4 cellular contexts compared by ENCODE assay signal in the genomic region with DNA sequence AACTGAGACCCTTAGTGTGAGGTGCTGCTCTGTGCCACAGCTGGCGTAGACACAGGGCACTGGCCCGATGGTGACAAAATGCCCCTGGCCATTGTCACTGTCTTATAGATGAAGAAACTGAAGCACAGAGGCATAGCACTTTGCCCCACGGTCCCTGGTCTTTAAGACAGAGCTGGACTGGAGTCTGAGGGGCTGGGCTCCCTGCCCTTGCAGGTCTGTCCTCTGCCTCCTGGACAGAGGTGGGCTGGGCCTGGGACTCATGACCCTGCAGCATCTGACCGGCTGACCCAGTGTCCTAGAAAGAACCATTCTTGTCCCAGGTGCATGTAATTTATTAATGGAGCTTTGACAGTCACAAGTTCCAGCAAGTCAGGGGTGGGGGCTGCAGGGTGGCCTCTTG.
TF ChIP-seq lines count a peak whose summit lies in the region.

No MANE protein-coding gene starts in this region.

TF ChIP-seq in SK-N-SH, 30 proteins besides CTCF, POLR2A, EP300 and RAD21:
- TF ChIP-seq SMC3 (IDR thresholded peaks at IDR 0.05; ENCODE audit: low read depth, low read length) (no peak), TEAD4 (IDR thresholded peaks at IDR 0.05; ENCODE audit: borderline replicate concordance, insufficient read depth) (no peak), ELF1 (IDR thresholded peaks at IDR 0.05) (no peak)
- TF ChIP-seq, protein P1, sequence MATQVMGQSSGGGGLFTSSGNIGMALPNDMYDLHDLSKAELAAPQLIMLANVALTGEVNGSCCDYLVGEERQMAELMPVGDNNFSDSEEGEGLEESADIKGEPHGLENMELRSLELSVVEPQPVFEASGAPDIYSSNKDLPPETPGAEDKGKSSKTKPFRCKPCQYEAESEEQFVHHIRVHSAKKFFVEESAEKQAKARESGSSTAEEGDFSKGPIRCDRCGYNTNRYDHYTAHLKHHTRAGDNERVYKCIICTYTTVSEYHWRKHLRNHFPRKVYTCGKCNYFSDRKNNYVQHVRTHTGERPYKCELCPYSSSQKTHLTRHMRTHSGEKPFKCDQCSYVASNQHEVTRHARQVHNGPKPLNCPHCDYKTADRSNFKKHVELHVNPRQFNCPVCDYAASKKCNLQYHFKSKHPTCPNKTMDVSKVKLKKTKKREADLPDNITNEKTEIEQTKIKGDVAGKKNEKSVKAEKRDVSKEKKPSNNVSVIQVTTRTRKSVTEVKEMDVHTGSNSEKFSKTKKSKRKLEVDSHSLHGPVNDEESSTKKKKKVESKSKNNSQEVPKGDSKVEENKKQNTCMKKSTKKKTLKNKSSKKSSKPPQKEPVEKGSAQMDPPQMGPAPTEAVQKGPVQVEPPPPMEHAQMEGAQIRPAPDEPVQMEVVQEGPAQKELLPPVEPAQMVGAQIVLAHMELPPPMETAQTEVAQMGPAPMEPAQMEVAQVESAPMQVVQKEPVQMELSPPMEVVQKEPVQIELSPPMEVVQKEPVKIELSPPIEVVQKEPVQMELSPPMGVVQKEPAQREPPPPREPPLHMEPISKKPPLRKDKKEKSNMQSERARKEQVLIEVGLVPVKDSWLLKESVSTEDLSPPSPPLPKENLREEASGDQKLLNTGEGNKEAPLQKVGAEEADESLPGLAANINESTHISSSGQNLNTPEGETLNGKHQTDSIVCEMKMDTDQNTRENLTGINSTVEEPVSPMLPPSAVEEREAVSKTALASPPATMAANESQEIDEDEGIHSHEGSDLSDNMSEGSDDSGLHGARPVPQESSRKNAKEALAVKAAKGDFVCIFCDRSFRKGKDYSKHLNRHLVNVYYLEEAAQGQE (IDR thresholded peaks at IDR 0.05; ENCODE audit: low read depth, low read length) = no peak

TF ChIP-seq in SK-N-SH treated with all-trans-retinoic acid at 6 μM for 48 hours, 23 proteins besides CTCF, POLR2A, EP300 and RAD21:
- TF ChIP-seq, protein P2, sequence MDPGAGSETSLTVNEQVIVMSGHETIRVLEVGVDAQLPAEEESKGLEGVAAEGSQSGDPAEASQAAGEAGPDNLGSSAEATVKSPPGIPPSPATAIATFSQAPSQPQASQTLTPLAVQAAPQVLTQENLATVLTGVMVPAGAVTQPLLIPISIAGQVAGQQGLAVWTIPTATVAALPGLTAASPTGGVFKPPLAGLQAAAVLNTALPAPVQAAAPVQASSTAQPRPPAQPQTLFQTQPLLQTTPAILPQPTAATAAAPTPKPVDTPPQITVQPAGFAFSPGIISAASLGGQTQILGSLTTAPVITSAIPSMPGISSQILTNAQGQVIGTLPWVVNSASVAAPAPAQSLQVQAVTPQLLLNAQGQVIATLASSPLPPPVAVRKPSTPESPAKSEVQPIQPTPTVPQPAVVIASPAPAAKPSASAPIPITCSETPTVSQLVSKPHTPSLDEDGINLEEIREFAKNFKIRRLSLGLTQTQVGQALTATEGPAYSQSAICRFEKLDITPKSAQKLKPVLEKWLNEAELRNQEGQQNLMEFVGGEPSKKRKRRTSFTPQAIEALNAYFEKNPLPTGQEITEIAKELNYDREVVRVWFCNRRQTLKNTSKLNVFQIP (CRISPR knock-in tag; IDR thresholded peaks at IDR 0.05; ENCODE audit: borderline replicate concordance, low read depth) = no peak
- TF ChIP-seq ZNF70 (CRISPR knock-in tag; IDR thresholded peaks at IDR 0.05) (no peak), TOX (CRISPR knock-in tag; IDR thresholded peaks at IDR 0.05; ENCODE audit: borderline replicate concordance) (no peak), ZNF8 (CRISPR knock-in tag; IDR thresholded peaks at IDR 0.05) (no peak), TCF4 (CRISPR knock-in tag; IDR thresholded peaks at IDR 0.05; ENCODE audit: borderline replicate concordance) (no peak)

TF ChIP-seq in endothelial cell of umbilical vein, 7 proteins besides CTCF, POLR2A, EP300 and RAD21:
- TF ChIP-seq, protein P3, sequence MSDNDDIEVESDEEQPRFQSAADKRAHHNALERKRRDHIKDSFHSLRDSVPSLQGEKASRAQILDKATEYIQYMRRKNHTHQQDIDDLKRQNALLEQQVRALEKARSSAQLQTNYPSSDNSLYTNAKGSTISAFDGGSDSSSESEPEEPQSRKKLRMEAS (IDR thresholded peaks at IDR 0.05; ENCODE audit: insufficient read depth, insufficient read length) = no peak
- TF ChIP-seq MYC (IDR thresholded peaks at IDR 0.05; ENCODE audit: low read depth, low read length) (no peak), JUN (IDR thresholded peaks at IDR 0.05; ENCODE audit: borderline replicate concordance, insufficient read depth, insufficient read length, low read depth) (no peak), EZH2 (IDR thresholded peaks at IDR 0.05; ENCODE audit: borderline replicate concordance, low read depth, low read length, severe bottlenecking) (no peak), FOS (IDR thresholded peaks at IDR 0.05; ENCODE audit: borderline replicate concordance, insufficient read depth, low read length) (no peak), GATA2 (IDR thresholded peaks at IDR 0.05; ENCODE audit: insufficient read depth, insufficient read length, low read depth, low read length) (no peak), POLR2AphosphoS5 (IDR thresholded peaks at IDR 0.05; ENCODE audit: insufficient read depth, low read depth, low read length) (no peak)

TF ChIP-seq in GM12891, 5 proteins besides CTCF, POLR2A, EP300 and RAD21:
- TF ChIP-seq POLR2AphosphoS5 (IDR thresholded peaks at IDR 0.05; ENCODE audit: low read depth, low read length) (no peak), PAX5 (IDR thresholded peaks at IDR 0.05; ENCODE audit: insufficient read depth, low read length, severe bottlenecking) (no peak), TAF1 (IDR thresholded peaks at IDR 0.05; ENCODE audit: low read depth, low read length) (no peak), POU2F2 (IDR thresholded peaks at IDR 0.05; ENCODE audit: low read depth, low read length) (no peak), SPI1 (IDR thresholded peaks at IDR 0.05; ENCODE audit: low read depth, low read length) (no peak)
